Comparison of ENCODE assay signal across 25 cellular contexts in the genomic region with DNA sequence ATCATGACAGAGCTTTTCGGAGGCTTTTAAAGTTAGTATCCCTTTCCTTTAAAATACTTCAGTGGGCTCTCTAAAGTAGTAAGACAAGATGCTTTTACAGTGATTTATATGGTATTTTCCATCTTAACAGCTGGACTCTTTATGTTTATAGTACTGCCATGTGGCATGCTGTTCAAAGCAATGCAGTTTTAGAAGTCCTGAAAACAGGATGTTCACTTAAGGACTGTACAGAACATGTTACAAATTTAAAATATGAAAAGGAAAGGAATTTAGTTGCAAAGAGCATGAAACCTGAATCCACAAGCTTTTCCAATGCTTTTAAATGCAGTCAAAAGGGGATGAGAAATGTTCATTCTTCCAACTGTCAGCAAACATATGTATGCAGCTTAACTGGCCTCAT.
A peak's percentile ranks its signal among the peaks of the same experiment; 100 is the strongest.
DNase-seq lines count a peak whose midpoint lies in the region; ATAC-seq, FAIRE-seq and TF ChIP-seq lines count a peak whose summit lies in the region.
"Had no signal": no experiment of that assay in that cellular context is flagged by ENCODE, and none has a peak within 500 bp of the region (broad histone marks: within the 10 kb centered on the region; RNA-seq: fewer than 3 reads in every experiment).

No MANE protein-coding gene starts in this region.

- ATAC-seq in stimulated activated naive CD8-positive, alpha-beta T cell treated with anti-CD3 and anti-CD28 coated beads, Interleukin-15, Interleukin-2, amounts not matched to agents 100 U/mL and 50 U/mL, for 24 hours: no peak
- ATAC-seq: stimulated activated naive CD8-positive, alpha-beta T cell treated with anti-CD3 and anti-CD28 coated beads, Interleukin-15, amount 100 ng/mL, for 72 hours had no signal

- H4K91ac ChIP-seq in neuronal stem cell (ENCODE audit: low read depth, low read length, poor library complexity): no peak overlapping the region

- no peak for TF ChIP-seq CTCF in progenitor cell of endocrine pancreas (IDR thresholded peaks at IDR 0.05; ENCODE audit: unreplicated experiment)

- H2BK120ac ChIP-seq in neuronal stem cell (ENCODE audit: low read depth, low read length): no peak overlapping the region

- H3K4me3 Mint-ChIP-seq in progenitor cell of endocrine pancreas (ENCODE audit: low read depth): no peak overlapping the region
- H3K4me3 Mint-ChIP-seq: activated B cell treated with CpG ODN at 0.5 μM for 24 hours; activated CD4-positive, alpha-beta memory T cell treated with anti-CD3 and anti-CD28 coated beads for 36 hours; IgD-negative memory B cell; stimulated activated naive CD8-positive, alpha-beta T cell treated with anti-CD3 and anti-CD28 coated beads, Interleukin-15, amount 100 ng/mL, for 72 hours had no signal

- no peaks in the 10 kb centered on the region for H3K4me1 ChIP-seq in neuronal stem cell (ENCODE audit: control insufficient read depth in 2 of 2, insufficient read depth in 1 of 2, low read depth in 1 of 2, low read length in 2 of 2)
- H3K4me1 ChIP-seq: Caco-2 had no signal

- H3K14ac ChIP-seq in neuronal stem cell (ENCODE audit: low read length): no peak overlapping the region

- no peak overlapping the region for H2BK15ac ChIP-seq in neuronal stem cell (ENCODE audit: low read length)

- H3K4me1 Mint-ChIP-seq in progenitor cell of endocrine pancreas (ENCODE audit: low read depth): no peaks in the 10 kb centered on the region
- H3K4me1 Mint-ChIP-seq: activated B cell treated with CpG ODN at 0.5 μM for 24 hours; IgD-negative memory B cell; stimulated activated naive CD8-positive, alpha-beta T cell treated with anti-CD3 and anti-CD28 coated beads, Interleukin-15, amount 100 ng/mL, for 72 hours had no signal

- H3K36me3 ChIP-seq in neuronal stem cell (replicated peaks in 1 of 2; ENCODE audit: control insufficient read depth in 2 of 2, insufficient read depth in 2 of 2, low read length in 2 of 2): no peaks in the 10 kb centered on the region
- H3K36me3 ChIP-seq: BLaER1, cardiac muscle cell, tibial nerve had no signal

- H3K23ac ChIP-seq in neuronal stem cell (ENCODE audit: low read depth, low read length, poor library complexity): no peak overlapping the region

- no peak overlapping the region for H2AK5ac ChIP-seq in neuronal stem cell (ENCODE audit: low read depth, low read length)

- no CpG with 5 or more reads among the region's 1 CpG for WGBS in neuronal stem cell (ENCODE audit: extremely low coverage in 2 of 2, insufficient read length in 2 of 2, insufficient replicate concordance in 1 of 2), 2 donors

- no peak overlapping the region for H3K4ac ChIP-seq in neuronal stem cell (ENCODE audit: low read length)

- H2AFZ ChIP-seq in neuronal stem cell (ENCODE audit: low read length): peak overlapping the region; percentile 68

- no peak overlapping the region for H3K4me2 ChIP-seq in neuronal stem cell (ENCODE audit: insufficient read depth, low read length, poor library complexity, severe bottlenecking)
- H3K4me2 ChIP-seq: BLaER1 had no signal

- no peak overlapping the region for H3K9ac ChIP-seq in neuronal stem cell (ENCODE audit: low read depth, low read length, poor library complexity)
- H3K9ac ChIP-seq: BLaER1 had no signal

- DNase-seq in DMS 273 treated with DMSO at 0.1 percent for 48 hours (lab: John Stamatoyannopoulos, UW) (peak; percentile 76), OCI-M1 (lab: John Stamatoyannopoulos, UW) (peak; percentile 15), neuronal stem cell (ENCODE audit: low spot score) (no peak), GM19240 (ENCODE audit: insufficient read length, low spot score) (no peak), NOMO-1 treated with DMSO at 0.1 percent for 48 hours (lab: John Stamatoyannopoulos, UW; ENCODE audit: unreplicated experiment) (no peak), progenitor cell of endocrine pancreas (ENCODE audit: low spot score, unreplicated experiment) (no peak)
- no peak for DNase-seq in stimulated activated naive CD8-positive, alpha-beta T cell treated with anti-CD3 and anti-CD28 coated beads, Interleukin-15, Interleukin-2, amounts not matched to agents 100 U/mL and 50 U/mL, for 24 hours
- DNase-seq: ACHN; activated B cell treated with CpG ODN at 0.5 μM for 24 hours; activated CD4-positive, alpha-beta memory T cell treated with anti-CD3 and anti-CD28 coated beads for 36 hours; activated effector memory CD4-positive, alpha-beta T cell treated with Interleukin-2 at 50 U/mL for 16 hours; Caco-2; foreskin melanocyte; kidney; retina; stimulated activated CD4-positive, alpha-beta T cell treated with anti-CD3 and anti-CD28 coated beads, Interleukin-12 subunit alpha, Interleukin-12 subunit beta, amount 100 ng/mL, for 4 hours; stimulated activated CD4-positive, alpha-beta T cell treated with anti-CD3 and anti-CD28 coated beads, Interleukin-4, amount 100 ng/mL, for 4 hours; stimulated activated naive CD8-positive, alpha-beta T cell treated with anti-CD3 and anti-CD28 coated beads, Interleukin-15, amount 100 ng/mL, for 72 hours; SW 1271 had no signal

- H3K36me3 Mint-ChIP-seq in progenitor cell of endocrine pancreas (ENCODE audit: insufficient read depth): no peaks in the 10 kb centered on the region
- H3K36me3 Mint-ChIP-seq: activated CD4-positive, alpha-beta memory T cell treated with anti-CD3 and anti-CD28 coated beads for 36 hours; IgD-negative memory B cell had no signal

- no peak overlapping the region for H2BK5ac ChIP-seq in neuronal stem cell (ENCODE audit: low read length)

- no peak overlapping the region for H3K27ac Mint-ChIP-seq in progenitor cell of endocrine pancreas
- H3K27ac Mint-ChIP-seq: activated B cell treated with CpG ODN at 0.5 μM for 24 hours; activated CD4-positive, alpha-beta memory T cell treated with anti-CD3 and anti-CD28 coated beads for 36 hours; IgD-negative memory B cell; stimulated activated naive CD8-positive, alpha-beta T cell treated with anti-CD3 and anti-CD28 coated beads, Interleukin-15, amount 100 ng/mL, for 72 hours had no signal

- no peaks in the 10 kb centered on the region for H3K79me1 ChIP-seq in neuronal stem cell (ENCODE audit: low read depth, low read length)

- H3K27me3 ChIP-seq in neuronal stem cell (ENCODE audit: control insufficient read depth in 3 of 3, insufficient read depth in 3 of 3, low read depth in 1 of 3, low read length in 3 of 3): no peaks in the 10 kb centered on the region
- H3K27me3 ChIP-seq: BLaER1, cardiac muscle cell, tibial nerve had no signal

- no peak overlapping the region for H3K27ac ChIP-seq in neuronal stem cell (replicated peaks; ENCODE audit: low read length)
- H3K27ac ChIP-seq: BLaER1, cardiac muscle cell, tibial nerve had no signal

- FAIRE-seq in endometrium (lab: Jason Lieb, UNC): peak; percentile 91
- FAIRE-seq: H54 had no signal

- H3K27me3 Mint-ChIP-seq in progenitor cell of endocrine pancreas: no peaks in the 10 kb centered on the region
- H3K27me3 Mint-ChIP-seq: activated B cell treated with CpG ODN at 0.5 μM for 24 hours; activated CD4-positive, alpha-beta memory T cell treated with anti-CD3 and anti-CD28 coated beads for 36 hours; IgD-negative memory B cell; stimulated activated naive CD8-positive, alpha-beta T cell treated with anti-CD3 and anti-CD28 coated beads, Interleukin-15, amount 100 ng/mL, for 72 hours had no signal

- H4K8ac ChIP-seq in neuronal stem cell (ENCODE audit: low read depth, low read length): no peak overlapping the region

- H3K4me3 ChIP-seq in neuronal stem cell (ENCODE audit: low read length in 2 of 2): no peak overlapping the region
- H3K4me3 ChIP-seq: BLaER1, cardiac muscle cell, tibial nerve had no signal

- no peak overlapping the region for H2BK12ac ChIP-seq in neuronal stem cell (ENCODE audit: low read length)

- peaks cover 4 to 14% of the 10 kb centered on the region in 2 donors for H3K9me3 ChIP-seq in neuronal stem cell (replicated peaks in 1 of 2; ENCODE audit: control insufficient read depth in 2 of 2, insufficient read depth in 1 of 2, low read depth in 1 of 2, low read length in 2 of 2)
- H3K9me3 ChIP-seq: BLaER1 had no signal

- peaks cover 10% of the 10 kb centered on the region for H3K9me3 Mint-ChIP-seq in progenitor cell of endocrine pancreas (ENCODE audit: low read depth)

- H3K18ac ChIP-seq in neuronal stem cell (ENCODE audit: low read length): no peak overlapping the region

Comparison
In these comparisons a context has a peak if more than half of its experiments do, and no peak if none do; other contexts are left out.
1. DNase-seq: peak in DMS 273 treated with DMSO at 0.1 percent for 48 hours (single experiment) and OCI-M1 (single experiment); none in neuronal stem cell (single experiment), GM19240 (single experiment), NOMO-1 treated with DMSO at 0.1 percent for 48 hours (single experiment), progenitor cell of endocrine pancreas (single experiment) and stimulated activated naive CD8-positive, alpha-beta T cell treated with anti-CD3 and anti-CD28 coated beads, Interleukin-15, Interleukin-2, amounts not matched to agents 100 U/mL and 50 U/mL, for 24 hours (single experiment).